Comparison of ENCODE assay signal across 2 cellular contexts in genomic region chr16:68070811-68071546, GRCh38.
TF ChIP-seq lines count a peak whose summit lies in the region.

No MANE protein-coding gene starts in this region.

TF ChIP-seq in liver, 16 proteins besides CTCF, POLR2A, EP300 and RAD21:
- TF ChIP-seq YY1 (IDR thresholded peaks at IDR 0.05): no peak
- no peak for TF ChIP-seq REST (IDR thresholded peaks at IDR 0.05)
- no peak for TF ChIP-seq HNF4G (IDR thresholded peaks at IDR 0.05)
- no peak for TF ChIP-seq RXRA (IDR thresholded peaks at IDR 0.05)
- TF ChIP-seq ATF3 (IDR thresholded peaks at IDR 0.05): no peak
- TF ChIP-seq, protein P1, sequence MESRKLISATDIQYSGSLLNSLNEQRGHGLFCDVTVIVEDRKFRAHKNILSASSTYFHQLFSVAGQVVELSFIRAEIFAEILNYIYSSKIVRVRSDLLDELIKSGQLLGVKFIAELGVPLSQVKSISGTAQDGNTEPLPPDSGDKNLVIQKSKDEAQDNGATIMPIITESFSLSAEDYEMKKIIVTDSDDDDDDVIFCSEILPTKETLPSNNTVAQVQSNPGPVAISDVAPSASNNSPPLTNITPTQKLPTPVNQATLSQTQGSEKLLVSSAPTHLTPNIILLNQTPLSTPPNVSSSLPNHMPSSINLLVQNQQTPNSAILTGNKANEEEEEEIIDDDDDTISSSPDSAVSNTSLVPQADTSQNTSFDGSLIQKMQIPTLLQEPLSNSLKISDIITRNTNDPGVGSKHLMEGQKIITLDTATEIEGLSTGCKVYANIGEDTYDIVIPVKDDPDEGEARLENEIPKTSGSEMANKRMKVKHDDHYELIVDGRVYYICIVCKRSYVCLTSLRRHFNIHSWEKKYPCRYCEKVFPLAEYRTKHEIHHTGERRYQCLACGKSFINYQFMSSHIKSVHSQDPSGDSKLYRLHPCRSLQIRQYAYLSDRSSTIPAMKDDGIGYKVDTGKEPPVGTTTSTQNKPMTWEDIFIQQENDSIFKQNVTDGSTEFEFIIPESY (IDR thresholded peaks at IDR 0.05): no peak
- no peak for TF ChIP-seq SP1 (IDR thresholded peaks at IDR 0.05)
- TF ChIP-seq HNF4A (conservative IDR thresholded peaks at IDR 0.05): no peak
- no peak for TF ChIP-seq FOXA1 (IDR thresholded peaks at IDR 0.05)
- TF ChIP-seq FOXA2 (IDR thresholded peaks at IDR 0.05): no peak
- TF ChIP-seq, protein P2, sequence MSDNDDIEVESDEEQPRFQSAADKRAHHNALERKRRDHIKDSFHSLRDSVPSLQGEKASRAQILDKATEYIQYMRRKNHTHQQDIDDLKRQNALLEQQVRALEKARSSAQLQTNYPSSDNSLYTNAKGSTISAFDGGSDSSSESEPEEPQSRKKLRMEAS (IDR thresholded peaks at IDR 0.05): no peak
- no peak for TF ChIP-seq TAF1 (conservative IDR thresholded peaks at IDR 0.05)
- TF ChIP-seq NR2F2 (IDR thresholded peaks at IDR 0.05): no peak
- TF ChIP-seq JUND (IDR thresholded peaks at IDR 0.05): no peak
- no peak for TF ChIP-seq GABPA (IDR thresholded peaks at IDR 0.05 in 1 of 2, conservative IDR thresholded peaks at IDR 0.05 in 1 of 2)
- TF ChIP-seq EGR1 (IDR thresholded peaks at IDR 0.05; ENCODE audit: low read depth in 2 of 2): no peak

TF ChIP-seq in HepG2, 621 proteins besides CTCF, POLR2A, EP300 and RAD21:
- TF ChIP-seq ZNF407 (CRISPR knock-in tag; IDR thresholded peaks at IDR 0.05; ENCODE audit: not compliant biosample characterization): no peak
- no peak for TF ChIP-seq HOXA7 (CRISPR knock-in tag; IDR thresholded peaks at IDR 0.05)
- TF ChIP-seq TEAD3 (CRISPR knock-in tag; optimal IDR thresholded peaks at IDR 0.05; ENCODE audit: borderline replicate concordance): no peak
- TF ChIP-seq, protein P3, sequence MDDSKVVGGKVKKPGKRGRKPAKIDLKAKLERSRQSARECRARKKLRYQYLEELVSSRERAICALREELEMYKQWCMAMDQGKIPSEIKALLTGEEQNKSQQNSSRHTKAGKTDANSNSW (CRISPR knock-in tag; IDR thresholded peaks at IDR 0.05; ENCODE audit: borderline replicate concordance): no peak
- no peak for TF ChIP-seq POLR2AphosphoS5 (IDR thresholded peaks at IDR 0.05; ENCODE audit: low read depth, low read length)
- TF ChIP-seq SP5 (CRISPR knock-in tag; IDR thresholded peaks at IDR 0.05; ENCODE audit: borderline replicate concordance, low read depth): no peak
- no peak for TF ChIP-seq THAP11 (CRISPR knock-in tag; IDR thresholded peaks at IDR 0.05)
- TF ChIP-seq ZIK1 (CRISPR knock-in tag; IDR thresholded peaks at IDR 0.05; ENCODE audit: borderline replicate concordance, low read depth): no peak
- no peak for TF ChIP-seq HDAC1 (CRISPR knock-in tag; IDR thresholded peaks at IDR 0.05)
- TF ChIP-seq SIX4 (CRISPR knock-in tag; IDR thresholded peaks at IDR 0.05): no peak
- TF ChIP-seq MLXIP (CRISPR knock-in tag; IDR thresholded peaks at IDR 0.05; ENCODE audit: borderline replicate concordance): no peak
- TF ChIP-seq ZNF33A (CRISPR knock-in tag; IDR thresholded peaks at IDR 0.05; ENCODE audit: borderline replicate concordance): no peak
- no peak for TF ChIP-seq ZNF142 (CRISPR knock-in tag; IDR thresholded peaks at IDR 0.05)
